Comparison of ENCODE assay signal across 23 cellular contexts in the genomic region with DNA sequence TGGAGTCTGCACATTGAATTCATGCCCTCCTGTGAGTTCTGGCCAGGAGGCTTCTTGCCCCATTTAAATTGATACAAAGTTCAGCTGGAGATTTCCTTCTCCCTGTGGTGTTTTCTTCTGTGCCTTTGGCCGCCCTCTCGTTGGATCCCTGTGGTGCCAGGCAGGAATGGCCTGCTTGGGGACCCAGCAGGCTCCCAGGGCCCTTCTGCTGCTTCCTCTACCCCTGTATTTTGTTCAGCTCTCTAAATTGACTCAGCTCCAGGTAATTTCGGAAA.
"Had no signal": no experiment of that assay in that cellular context is flagged by ENCODE, and none has a peak within 500 bp of the region (broad histone marks: within the 10 kb centered on the region; RNA-seq: fewer than 3 reads in every experiment).

No MANE protein-coding gene starts in this region.

- H3K27me3 Mint-ChIP-seq: naive B cell; progenitor cell of endocrine pancreas; stimulated activated memory B cell treated with anti-CD40 and anti-IgM and Interleukin-4, amounts not matched to agents 10 μg/mL and 1 μg/mL and 100 μg/mL, for 72 hours; stimulated activated naive CD8-positive, alpha-beta T cell treated with anti-CD3 and anti-CD28 coated beads, Interleukin-15, amount 100 ng/mL, for 72 hours had no signal

- H3K27ac ChIP-seq: hepatocyte, left ventricle myocardium inferior, ovary, right atrium auricular region, right lobe of liver, testis, thyroid gland, transverse colon, upper lobe of right lung had no signal

- H3K4me3 ChIP-seq: hepatocyte, left ventricle myocardium inferior, lung, ovary, right atrium auricular region, right lobe of liver, smooth muscle cell, testis, thyroid gland, transverse colon, upper lobe of right lung had no signal

- H3K4me1 ChIP-seq: left ventricle myocardium inferior, right atrium auricular region, right lobe of liver, testis, thyroid gland, transverse colon, upper lobe of right lung had no signal

- H3K79me2 ChIP-seq: hepatocyte had no signal

- H3K36me3 Mint-ChIP-seq: naive B cell; stimulated activated memory B cell treated with anti-CD40 and anti-IgM and Interleukin-4, amounts not matched to agents 10 μg/mL and 1 μg/mL and 100 μg/mL, for 72 hours had no signal

- H3K4me2 ChIP-seq: hepatocyte, smooth muscle cell had no signal

- H3K27me3 ChIP-seq: hepatocyte, ovary, right atrium auricular region, right lobe of liver, testis, thyroid gland, transverse colon, upper lobe of right lung had no signal

- H3K9me3 ChIP-seq: ovary, right lobe of liver, testis, thyroid gland, upper lobe of right lung had no signal

- H2AFZ ChIP-seq: hepatocyte had no signal

- H3K4me1 Mint-ChIP-seq: naive B cell; natural killer cell; stimulated activated memory B cell treated with anti-CD40 and anti-IgM and Interleukin-4, amounts not matched to agents 10 μg/mL and 1 μg/mL and 100 μg/mL, for 72 hours; stimulated activated naive CD8-positive, alpha-beta T cell treated with anti-CD3 and anti-CD28 coated beads, Interleukin-15, amount 100 ng/mL, for 72 hours had no signal

- H3K36me3 ChIP-seq: left ventricle myocardium inferior, ovary, right atrium auricular region, right lobe of liver, thyroid gland, transverse colon, upper lobe of right lung had no signal

- H3K4me3 Mint-ChIP-seq: mesothelial cell of epicardium; natural killer cell; stimulated activated memory B cell treated with anti-CD40 and anti-IgM and Interleukin-4, amounts not matched to agents 10 μg/mL and 1 μg/mL and 100 μg/mL, for 72 hours; stimulated activated naive CD8-positive, alpha-beta T cell treated with anti-CD3 and anti-CD28 coated beads, Interleukin-15, amount 100 ng/mL, for 72 hours had no signal

- H3K27ac Mint-ChIP-seq: mesothelial cell of epicardium; naive B cell; natural killer cell; progenitor cell of endocrine pancreas; stimulated activated memory B cell treated with anti-CD40 and anti-IgM and Interleukin-4, amounts not matched to agents 10 μg/mL and 1 μg/mL and 100 μg/mL, for 72 hours; stimulated activated naive CD8-positive, alpha-beta T cell treated with anti-CD3 and anti-CD28 coated beads, Interleukin-15, amount 100 ng/mL, for 72 hours had no signal

- DNase-seq: islet precursor cell; left ventricle myocardium inferior; naive B cell; natural killer cell; ovary; right lobe of liver; stimulated activated CD4-positive, alpha-beta T cell treated with anti-CD3 and anti-CD28 coated beads, Interleukin-1b, Interleukin-23, amount 100 ng/mL, for 48 hours; stimulated activated CD4-positive, alpha-beta T cell treated with anti-CD3 and anti-CD28 coated beads, Interleukin-2, amount 100 ng/mL, for 48 hours; stimulated activated CD4-positive, alpha-beta T cell treated with anti-CD3 and anti-CD28 coated beads, Interleukin-4, amount 100 ng/mL, for 4 hours; stimulated activated CD8-positive, alpha-beta memory T cell treated with anti-CD3 and anti-CD28 coated beads, Interleukin-4, amount 100 ng/mL, for 48 hours; stimulated activated naive CD4-positive, alpha-beta T cell treated with Interleukin-2 at 50 U/mL for 16 hours; stimulated activated naive CD8-positive, alpha-beta T cell treated with anti-CD3 and anti-CD28 coated beads, Interleukin-15, amount 100 ng/mL, for 72 hours; testis; thyroid gland; transverse colon; upper lobe of right lung had no signal

- ATAC-seq: natural killer cell; right lobe of liver; stimulated activated memory B cell treated with anti-CD40 and anti-IgM and Interleukin-4, amounts not matched to agents 10 μg/mL and 1 μg/mL and 100 μg/mL, for 72 hours; stimulated activated naive CD8-positive, alpha-beta T cell treated with anti-CD3 and anti-CD28 coated beads, Interleukin-15, amount 100 ng/mL, for 72 hours; upper lobe of right lung had no signal
